ENCODE assay signal across 1 cellular context in the genomic region with DNA sequence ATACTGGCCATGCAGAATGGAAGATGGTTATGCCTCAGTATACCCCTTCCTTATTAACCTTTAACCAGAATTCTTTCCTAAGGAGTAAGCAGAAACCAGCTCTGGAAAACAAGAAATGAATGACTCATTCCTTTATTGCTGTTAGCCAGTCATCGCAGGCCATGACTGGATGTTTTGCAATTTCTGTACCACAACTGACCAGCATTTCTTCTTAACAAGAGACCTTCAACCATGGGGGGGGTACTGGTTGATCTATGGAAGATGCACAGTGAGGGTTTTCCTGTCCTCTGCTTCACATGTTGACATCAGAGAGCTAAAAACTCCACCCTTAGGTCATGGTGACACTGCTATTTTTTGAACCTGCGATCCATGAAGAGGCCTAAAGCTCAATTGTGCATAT.
TF ChIP-seq lines count a peak whose summit lies in the region.

No MANE protein-coding gene starts in this region.

TF ChIP-seq in GM23338, 12 proteins besides CTCF, POLR2A, EP300 and RAD21:
- TF ChIP-seq, protein P1, sequence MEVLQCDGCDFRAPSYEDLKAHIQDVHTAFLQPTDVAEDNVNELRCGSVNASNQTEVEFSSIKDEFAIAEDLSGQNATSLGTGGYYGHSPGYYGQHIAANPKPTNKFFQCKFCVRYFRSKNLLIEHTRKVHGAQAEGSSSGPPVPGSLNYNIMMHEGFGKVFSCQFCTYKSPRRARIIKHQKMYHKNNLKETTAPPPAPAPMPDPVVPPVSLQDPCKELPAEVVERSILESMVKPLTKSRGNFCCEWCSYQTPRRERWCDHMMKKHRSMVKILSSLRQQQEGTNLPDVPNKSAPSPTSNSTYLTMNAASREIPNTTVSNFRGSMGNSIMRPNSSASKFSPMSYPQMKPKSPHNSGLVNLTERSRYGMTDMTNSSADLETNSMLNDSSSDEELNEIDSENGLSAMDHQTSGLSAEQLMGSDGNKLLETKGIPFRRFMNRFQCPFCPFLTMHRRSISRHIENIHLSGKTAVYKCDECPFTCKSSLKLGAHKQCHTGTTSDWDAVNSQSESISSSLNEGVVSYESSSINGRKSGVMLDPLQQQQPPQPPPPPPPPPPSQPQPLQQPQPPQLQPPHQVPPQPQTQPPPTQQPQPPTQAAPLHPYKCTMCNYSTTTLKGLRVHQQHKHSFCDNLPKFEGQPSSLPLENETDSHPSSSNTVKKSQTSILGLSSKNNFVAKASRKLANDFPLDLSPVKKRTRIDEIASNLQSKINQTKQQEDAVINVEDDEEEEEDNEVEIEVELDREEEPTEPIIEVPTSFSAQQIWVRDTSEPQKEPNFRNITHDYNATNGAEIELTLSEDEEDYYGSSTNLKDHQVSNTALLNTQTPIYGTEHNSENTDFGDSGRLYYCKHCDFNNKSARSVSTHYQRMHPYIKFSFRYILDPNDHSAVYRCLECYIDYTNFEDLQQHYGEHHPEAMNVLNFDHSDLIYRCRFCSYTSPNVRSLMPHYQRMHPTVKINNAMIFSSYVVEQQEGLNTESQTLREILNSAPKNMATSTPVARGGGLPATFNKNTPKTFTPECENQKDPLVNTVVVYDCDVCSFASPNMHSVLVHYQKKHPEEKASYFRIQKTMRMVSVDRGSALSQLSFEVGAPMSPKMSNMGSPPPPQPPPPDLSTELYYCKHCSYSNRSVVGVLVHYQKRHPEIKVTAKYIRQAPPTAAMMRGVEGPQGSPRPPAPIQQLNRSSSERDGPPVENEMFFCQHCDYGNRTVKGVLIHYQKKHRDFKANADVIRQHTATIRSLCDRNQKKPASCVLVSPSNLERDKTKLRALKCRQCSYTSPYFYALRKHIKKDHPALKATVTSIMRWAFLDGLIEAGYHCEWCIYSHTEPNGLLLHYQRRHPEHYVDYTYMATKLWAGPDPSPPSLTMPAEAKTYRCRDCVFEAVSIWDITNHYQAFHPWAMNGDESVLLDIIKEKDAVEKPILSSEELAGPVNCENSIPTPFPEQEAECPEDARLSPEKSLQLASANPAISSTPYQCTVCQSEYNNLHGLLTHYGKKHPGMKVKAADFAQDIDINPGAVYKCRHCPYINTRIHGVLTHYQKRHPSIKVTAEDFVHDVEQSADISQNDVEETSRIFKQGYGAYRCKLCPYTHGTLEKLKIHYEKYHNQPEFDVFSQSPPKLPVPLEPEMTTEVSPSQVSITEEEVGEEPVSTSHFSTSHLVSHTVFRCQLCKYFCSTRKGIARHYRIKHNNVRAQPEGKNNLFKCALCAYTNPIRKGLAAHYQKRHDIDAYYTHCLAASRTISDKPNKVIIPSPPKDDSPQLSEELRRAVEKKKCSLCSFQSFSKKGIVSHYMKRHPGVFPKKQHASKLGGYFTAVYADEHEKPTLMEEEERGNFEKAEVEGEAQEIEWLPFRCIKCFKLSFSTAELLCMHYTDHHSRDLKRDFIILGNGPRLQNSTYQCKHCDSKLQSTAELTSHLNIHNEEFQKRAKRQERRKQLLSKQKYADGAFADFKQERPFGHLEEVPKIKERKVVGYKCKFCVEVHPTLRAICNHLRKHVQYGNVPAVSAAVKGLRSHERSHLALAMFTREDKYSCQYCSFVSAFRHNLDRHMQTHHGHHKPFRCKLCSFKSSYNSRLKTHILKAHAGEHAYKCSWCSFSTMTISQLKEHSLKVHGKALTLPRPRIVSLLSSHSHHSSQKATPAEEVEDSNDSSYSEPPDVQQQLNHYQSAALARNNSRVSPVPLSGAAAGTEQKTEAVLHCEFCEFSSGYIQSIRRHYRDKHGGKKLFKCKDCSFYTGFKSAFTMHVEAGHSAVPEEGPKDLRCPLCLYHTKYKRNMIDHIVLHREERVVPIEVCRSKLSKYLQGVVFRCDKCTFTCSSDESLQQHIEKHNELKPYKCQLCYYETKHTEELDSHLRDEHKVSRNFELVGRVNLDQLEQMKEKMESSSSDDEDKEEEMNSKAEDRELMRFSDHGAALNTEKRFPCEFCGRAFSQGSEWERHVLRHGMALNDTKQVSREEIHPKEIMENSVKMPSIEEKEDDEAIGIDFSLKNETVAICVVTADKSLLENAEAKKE (CRISPR knock-in tag; IDR thresholded peaks at IDR 0.05) = no peak
- TF ChIP-seq, protein P2, sequence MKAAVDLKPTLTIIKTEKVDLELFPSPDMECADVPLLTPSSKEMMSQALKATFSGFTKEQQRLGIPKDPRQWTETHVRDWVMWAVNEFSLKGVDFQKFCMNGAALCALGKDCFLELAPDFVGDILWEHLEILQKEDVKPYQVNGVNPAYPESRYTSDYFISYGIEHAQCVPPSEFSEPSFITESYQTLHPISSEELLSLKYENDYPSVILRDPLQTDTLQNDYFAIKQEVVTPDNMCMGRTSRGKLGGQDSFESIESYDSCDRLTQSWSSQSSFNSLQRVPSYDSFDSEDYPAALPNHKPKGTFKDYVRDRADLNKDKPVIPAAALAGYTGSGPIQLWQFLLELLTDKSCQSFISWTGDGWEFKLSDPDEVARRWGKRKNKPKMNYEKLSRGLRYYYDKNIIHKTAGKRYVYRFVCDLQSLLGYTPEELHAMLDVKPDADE (IDR thresholded peaks at IDR 0.05) = no peak
- TF ChIP-seq CREB1 (CRISPR knock-in tag; IDR thresholded peaks at IDR 0.05; ENCODE audit: low read depth) (no peak), EZH2 (IDR thresholded peaks at IDR 0.05; ENCODE audit: low read depth, unreplicated experiment) (no peak)
